9 cellular contexts compared by ENCODE assay signal in genomic region chr2:43609304-43609883, GRCh38. TPM values are rescaled to one million over a fixed set of nuclear protein-coding genes. Genes with fewer than 3 reads are reported as not detected.
DNase-seq lines count a peak whose midpoint lies in the region; ATAC-seq and TF ChIP-seq lines count a peak whose summit lies in the region.
"Had no signal": no experiment of that assay in that cellular context is flagged by ENCODE, and none has a peak within 500 bp of the region (broad histone marks: within the 10 kb centered on the region; RNA-seq: fewer than 3 reads in every experiment).

No MANE protein-coding gene starts in this region.

- peak; percentile 58; the same call in 1 of the 2 replicates for TF ChIP-seq CTCF in WI38 (IDR thresholded peaks at IDR 0.05; ENCODE audit: low read depth, low read length)
- peak; percentile 77 for TF ChIP-seq CTCF in natural killer cell (IDR thresholded peaks at IDR 0.05)

- H3K9me3 Mint-ChIP-seq in natural killer cell: no peaks in the 10 kb centered on the region

- peak; percentile 53 for ATAC-seq in GM18907 (IDR thresholded peaks at IDR 0.05; ENCODE audit: unreplicated experiment)
- ATAC-seq in natural killer cell: peak; percentile 51 to 73 (median 68)
- ATAC-seq in GM19467 (IDR thresholded peaks at IDR 0.05; ENCODE audit: unreplicated experiment): no peak

- H3K36me3 Mint-ChIP-seq in natural killer cell: no peaks in the 10 kb centered on the region

- H3K4me3 Mint-ChIP-seq in natural killer cell: no peak overlapping the region

- peaks cover 0 to 5% of the 10 kb centered on the region in 2 donors for H3K4me1 Mint-ChIP-seq in natural killer cell

- peak; percentile 43 for DNase-seq in COLO668 (lab: John Stamatoyannopoulos, UW; ENCODE audit: unreplicated experiment)
- DNase-seq in NCI-H1694 treated with DMSO at 0.1 percent for 48 hours (lab: John Stamatoyannopoulos, UW): peak; percentile 64
- peak; percentile 29 for DNase-seq in fibroblast of gingiva (ENCODE audit: low read depth)
- no peak for DNase-seq in natural killer cell
- DNase-seq in GM19238 (ENCODE audit: insufficient read length, low spot score): no peak

- no peak overlapping the region for H3K4me3 ChIP-seq in WI38 (ENCODE audit: low read depth, low read length)
- H3K4me3 ChIP-seq: skin epidermis had no signal

- H3K27ac Mint-ChIP-seq in natural killer cell: no peak overlapping the region

- intact Hi-C loops in natural killer cell (cut with micrococcal nuclease): loop anchor here (5.0 kb wide), 1 partner anchor 782 kb away; no protein-coding TSS in a partner anchor

- peaks cover 6 to 8% of the 10 kb centered on the region in 2 donors for H3K27me3 Mint-ChIP-seq in natural killer cell (ENCODE audit: low read depth in 2 of 2)

RNA-seq across cellular contexts. Expression of gene THADA, which starts 13.6 kb away (rescaled TPM):
- total RNA-seq in natural killer cell: 10 to 100 TPM; 34.1 to 35.7 (median 35.3) TPM

RNA-seq across cellular contexts. Expression of gene PLEKHH2, which starts 27.7 kb away (rescaled TPM):
- under 1 TPM; 0.07 to 0.28 (median 0.19) TPM for total RNA-seq in natural killer cell

Comparison
In these comparisons a context has a peak if more than half of its experiments do, and no peak if none do; other contexts are left out.
1. DNase-seq: peak in COLO668 (single experiment), NCI-H1694 treated with DMSO at 0.1 percent for 48 hours (single experiment) and fibroblast of gingiva (single experiment); none in natural killer cell (single experiment) and GM19238 (single experiment).